In the genomic region with DNA sequence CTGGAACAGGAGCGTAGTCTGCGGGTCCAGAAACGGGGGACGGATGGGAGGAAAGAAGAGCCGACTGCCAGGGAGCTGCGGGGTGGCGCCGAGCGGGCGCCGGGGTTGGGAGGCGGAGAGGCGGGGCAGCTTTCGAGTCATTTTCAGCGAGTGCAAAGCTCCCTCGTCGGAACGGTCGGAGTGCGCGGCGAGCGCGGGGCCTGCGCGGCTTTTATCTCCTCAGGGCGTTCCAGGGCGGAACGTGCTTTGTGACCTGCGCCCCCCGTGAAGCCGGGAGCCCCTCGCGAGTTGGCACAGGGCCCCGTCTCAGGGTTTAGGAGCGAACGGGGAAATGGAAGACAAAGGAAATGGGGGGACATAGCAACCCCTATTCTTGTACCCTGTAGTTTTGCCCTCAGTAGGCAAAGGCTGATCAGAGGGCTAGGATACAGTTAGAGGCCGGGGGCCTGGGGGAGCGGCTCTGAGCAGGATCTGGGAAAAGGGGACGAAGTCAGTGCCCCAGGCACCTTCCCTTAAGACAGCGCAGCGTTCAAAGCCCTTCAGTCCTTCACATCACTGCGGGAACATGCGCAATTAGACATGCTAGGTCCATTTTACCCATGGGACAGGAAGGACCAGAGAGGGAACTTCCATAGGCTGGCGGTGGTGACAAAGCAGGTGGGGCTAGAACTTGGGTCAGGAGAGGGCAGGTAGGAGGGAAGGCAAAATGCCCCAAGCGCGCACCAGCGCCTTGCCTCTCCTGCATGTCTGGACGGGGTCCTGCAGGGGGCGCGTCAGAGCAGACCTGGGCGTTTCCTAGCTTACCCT, we compare ENCODE assay signal across 8 cellular contexts.
DNase-seq lines count a peak whose midpoint lies in the region; ATAC-seq and TF ChIP-seq lines count a peak whose summit lies in the region.

No MANE protein-coding gene starts in this region.

- WGBS in mesodermal cell (ENCODE audit: insufficient coverage in 2 of 2), 2 experiments = 21 to 22% methylated on average over 34 to 35 of the region's 52 CpGs

- peaks cover 0 to 5% (median 0%) of the 10 kb centered on the region in 10 experiments; a peak in 2 of 20 replicates for H3K4me1 ChIP-seq in BLaER1 treated with 17β-estradiol and CSF1 and Interleukin-3, amounts not matched to agents 10 nM and 100 nM
- H3K4me1 ChIP-seq in mesodermal cell (ENCODE audit: control insufficient read depth, insufficient read depth, low read length, poor library complexity, severe bottlenecking) (peaks cover 7% of the 10 kb centered on the region), Karpas-422 (ENCODE audit: low read length) (no peaks in the 10 kb centered on the region)

- H3K9me2 ChIP-seq in Karpas-422 (replicated peaks; ENCODE audit: insufficient read depth, low read length) = no peaks in the 10 kb centered on the region

- H4K20me1 ChIP-seq in BLaER1 treated with 17β-estradiol and CSF1 and Interleukin-3, amounts not matched to agents 10 nM and 100 nM = no peaks in the 10 kb centered on the region
- no peaks in the 10 kb centered on the region for H4K20me1 ChIP-seq in Karpas-422 (ENCODE audit: insufficient read depth, low read depth, low read length)

- no peaks in the 10 kb centered on the region for H3K79me2 ChIP-seq in Karpas-422 (ENCODE audit: low read length)

- H3K36me3 ChIP-seq in BLaER1 treated with 17β-estradiol and CSF1 and Interleukin-3, amounts not matched to agents 10 nM and 100 nM = no peaks in the 10 kb centered on the region
- H3K36me3 ChIP-seq in mesodermal cell (ENCODE audit: control insufficient read depth, insufficient read depth, low read length) (no peaks in the 10 kb centered on the region), Karpas-422 (ENCODE audit: insufficient read depth, low read length) (no peaks in the 10 kb centered on the region)

- peak; percentile 54 for DNase-seq in activated CD4-positive, alpha-beta T cell treated with anti-CD3 and anti-CD28 coated beads for 1 hour
- DNase-seq in dorsolateral prefrontal cortex (peak in 2 of 10 donors; percentile 26 to 49), Karpas-422 (no peak), mesenteric fat pad (ENCODE audit: low spot score) (no peak)
- peak; percentile 83 for DNase-seq in stimulated activated CD8-positive, alpha-beta memory T cell treated with anti-CD3 and anti-CD28 coated beads, Interleukin-4, amount 100 ng/mL, for 48 hours

- intact Hi-C loops in dorsolateral prefrontal cortex (cut with DNase I) = no loop called here

- no peak overlapping the region for H3K27ac ChIP-seq in BLaER1 treated with 17β-estradiol and CSF1 and Interleukin-3, amounts not matched to agents 10 nM and 100 nM
- H3K27ac ChIP-seq in dorsolateral prefrontal cortex = peak overlapping the region in 2 of 59 donors; percentile 36 to 46
- H3K27ac ChIP-seq in mesodermal cell (ENCODE audit: low read depth, low read length, severe bottlenecking) = no peak overlapping the region
- H3K27ac ChIP-seq in Karpas-422 (ENCODE audit: low read length) = no peak overlapping the region

- peak in 55 of 56 donors; percentile 21 to 74 (median 58) for TF ChIP-seq CTCF in dorsolateral prefrontal cortex (IDR thresholded peaks at IDR 0.05 in 54 of 56, conservative IDR thresholded peaks at IDR 0.05 in 2 of 56; ENCODE audit: low read depth in 1 of 56, partially characterized antibody in 56 of 56)

- peaks cover 8 to 24% (median 18%) of the 10 kb centered on the region in 11 experiments; a peak in 18 of 22 replicates for H3K9me3 ChIP-seq in BLaER1 treated with 17β-estradiol and CSF1 and Interleukin-3, amounts not matched to agents 10 nM and 100 nM (replicated peaks in 1 of 11)
- no peaks in the 10 kb centered on the region for H3K9me3 ChIP-seq in mesodermal cell (ENCODE audit: control insufficient read depth, low read length)
- H3K9me3 ChIP-seq in Karpas-422 (ENCODE audit: low read length) = no peaks in the 10 kb centered on the region

- H3K27me3 ChIP-seq in BLaER1 treated with 17β-estradiol and CSF1 and Interleukin-3, amounts not matched to agents 10 nM and 100 nM = peaks cover 13 to 29% (median 23%) of the 10 kb centered on the region in 11 experiments
- H3K27me3 ChIP-seq in dorsolateral prefrontal cortex (peaks cover 0 to 13% (median 0%) of the 10 kb centered on the region in 45 donors), Karpas-422 (ENCODE audit: low read length) (no peaks in the 10 kb centered on the region)

- peak; percentile 65 for ATAC-seq in HG02610 (IDR thresholded peaks at IDR 0.05; ENCODE audit: unreplicated experiment)

- H3K4me3 ChIP-seq in BLaER1 treated with 17β-estradiol and CSF1 and Interleukin-3, amounts not matched to agents 10 nM and 100 nM = peak overlapping the region; percentile 38 to 63 (median 47); a peak in 19 of 20 replicates
- peak overlapping the region; percentile 20 to 73 (median 53) for H3K4me3 ChIP-seq in dorsolateral prefrontal cortex
- peak overlapping the region; percentile 26 for H3K4me3 ChIP-seq in mesodermal cell (ENCODE audit: extremely low read depth, insufficient read depth, low read length, poor library complexity, severe bottlenecking)
- no peak overlapping the region for H3K4me3 ChIP-seq in Karpas-422 (ENCODE audit: low read length)

- H3K4me2 ChIP-seq in BLaER1 treated with 17β-estradiol and CSF1 and Interleukin-3, amounts not matched to agents 10 nM and 100 nM = peak overlapping the region; percentile 61 to 83 (median 70)
- H3K4me2 ChIP-seq in Karpas-422 (ENCODE audit: low read depth, low read length, poor library complexity, severe bottlenecking) = no peak overlapping the region

- no peak overlapping the region for H2AFZ ChIP-seq in Karpas-422 (ENCODE audit: low read length)

- peak overlapping the region in 3 of 11 experiments; percentile 18 to 33 (median 25); a peak in 5 of 22 replicates for H3K9ac ChIP-seq in BLaER1 treated with 17β-estradiol and CSF1 and Interleukin-3, amounts not matched to agents 10 nM and 100 nM
- no peak overlapping the region for H3K9ac ChIP-seq in Karpas-422 (ENCODE audit: low read length)

Comparison
In these comparisons a context has a peak if more than half of its experiments do, and no peak if none do; other contexts are left out.
1. DNase-seq: peak in activated CD4-positive, alpha-beta T cell treated with anti-CD3 and anti-CD28 coated beads for 1 hour (single experiment) and stimulated activated CD8-positive, alpha-beta memory T cell treated with anti-CD3 and anti-CD28 coated beads, Interleukin-4, amount 100 ng/mL, for 48 hours (single experiment); none in Karpas-422 (single experiment) and mesenteric fat pad (single experiment).